1 cellular context compared by ENCODE assay signal in the genomic region with DNA sequence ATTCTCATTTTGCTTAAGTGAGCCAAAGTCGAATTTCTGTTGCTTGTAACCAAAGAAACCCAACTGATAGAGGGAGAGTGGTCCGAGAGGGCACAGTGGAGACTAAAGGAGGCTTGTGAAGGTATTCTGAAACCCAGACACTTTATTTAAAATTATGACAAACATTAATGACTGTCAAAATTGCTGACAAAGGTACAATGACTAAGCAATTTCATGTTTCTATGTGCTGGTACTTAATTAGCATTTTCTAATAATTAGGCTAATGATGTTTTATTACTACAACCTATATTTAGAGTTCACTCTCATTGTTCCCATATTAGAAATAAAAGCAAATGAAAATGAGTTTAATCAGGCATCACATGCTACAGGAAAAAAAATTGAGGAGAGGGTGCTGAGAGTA.
TF ChIP-seq lines count a peak whose summit lies in the region.

No MANE protein-coding gene starts in this region.

TF ChIP-seq in WTC11, 78 proteins besides CTCF, POLR2A, EP300 and RAD21 (continued from another document):
- TF ChIP-seq, protein P1, sequence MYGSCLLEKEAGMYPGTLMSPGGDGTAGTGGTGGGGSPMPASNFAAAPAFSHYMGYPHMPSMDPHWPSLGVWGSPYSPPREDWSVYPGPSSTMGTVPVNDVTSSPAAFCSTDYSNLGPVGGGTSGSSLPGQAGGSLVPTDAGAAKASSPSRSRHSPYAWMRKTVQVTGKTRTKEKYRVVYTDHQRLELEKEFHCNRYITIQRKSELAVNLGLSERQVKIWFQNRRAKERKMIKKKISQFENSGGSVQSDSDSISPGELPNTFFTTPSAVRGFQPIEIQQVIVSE (CRISPR knock-in tag; IDR thresholded peaks at IDR 0.05; ENCODE audit: borderline replicate concordance) = no peak
- TF ChIP-seq ZNF138 (CRISPR knock-in tag; conservative IDR thresholded peaks at IDR 0.05) (no peak), CBFB (CRISPR knock-in tag; IDR thresholded peaks at IDR 0.05; ENCODE audit: low read depth) (no peak)
- TF ChIP-seq, protein P2, sequence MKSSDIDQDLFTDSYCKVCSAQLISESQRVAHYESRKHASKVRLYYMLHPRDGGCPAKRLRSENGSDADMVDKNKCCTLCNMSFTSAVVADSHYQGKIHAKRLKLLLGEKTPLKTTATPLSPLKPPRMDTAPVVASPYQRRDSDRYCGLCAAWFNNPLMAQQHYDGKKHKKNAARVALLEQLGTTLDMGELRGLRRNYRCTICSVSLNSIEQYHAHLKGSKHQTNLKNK (CRISPR knock-in tag; IDR thresholded peaks at IDR 0.05) = no peak
